ENCODE assay signal across 20 cellular contexts in genomic region chr12:132698336-132698735, GRCh38. TPM values are rescaled to one million over a fixed set of nuclear protein-coding genes. Genes with fewer than 3 reads are reported as not detected.
DNase-seq lines count a peak whose midpoint lies in the region; ATAC-seq, FAIRE-seq and TF ChIP-seq lines count a peak whose summit lies in the region.
"Had no signal": no experiment of that assay in that cellular context is flagged by ENCODE, and none has a peak within 500 bp of the region (broad histone marks: within the 10 kb centered on the region; RNA-seq: fewer than 3 reads in every experiment).

No MANE protein-coding gene starts in this region.

- H3K27ac ChIP-seq in K562 (ENCODE audit: extremely low read depth, low read depth, low read length) (no peak overlapping the region), prostate gland (no peak overlapping the region), upper lobe of right lung (no peak overlapping the region)

- intact Hi-C loops in K562 (cut with micrococcal nuclease) (no loop called here), prostate gland (cut with DNase I) (no loop called here), upper lobe of right lung (cut with DNase I) (no loop called here)

- no peaks in the 10 kb centered on the region for H3K9me1 ChIP-seq in K562 (ENCODE audit: control insufficient read depth, insufficient read depth, low read length)

- H3K4me2 ChIP-seq in K562 (ENCODE audit: insufficient read depth, low read length) = no peak overlapping the region
- H3K4me2 ChIP-seq: GM23338 had no signal

- no peak for FAIRE-seq in K562 (lab: Jason Lieb, UNC)
- FAIRE-seq: D721Med, GM12892, GM18507, H54, HTR-8/SVneo had no signal

- no peak overlapping the region for H2AFZ ChIP-seq in K562 (ENCODE audit: low read depth, low read length)
- H2AFZ ChIP-seq: GM23338 had no signal

- TF ChIP-seq POLR2A in K562 (conservative IDR thresholded peaks at IDR 0.05) = no peak
- TF ChIP-seq POLR2A in prostate gland (IDR thresholded peaks at IDR 0.05) = no peak

- H4K20me1 ChIP-seq in K562 (replicated peaks; ENCODE audit: control insufficient read depth, insufficient read depth, low read length) = no peaks in the 10 kb centered on the region

- no peak for TF ChIP-seq EP300 in K562 (IDR thresholded peaks at IDR 0.05; ENCODE audit: low read length)

- H3K27me3 ChIP-seq in K562 (ENCODE audit: control insufficient read depth in 2 of 2, insufficient read depth in 2 of 2, low read length in 2 of 2) (no peaks in the 10 kb centered on the region), prostate gland (replicated peaks; ENCODE audit: insufficient read depth) (no peaks in the 10 kb centered on the region), upper lobe of right lung (no peaks in the 10 kb centered on the region)
- H3K27me3 ChIP-seq: BLaER1 treated with 17β-estradiol and CSF1 and Interleukin-3, amounts not matched to agents 10 nM and 100 nM had no signal

- H3K4me3 ChIP-seq in K562 = no peak overlapping the region
- H3K4me3 ChIP-seq in prostate gland = no peak overlapping the region
- H3K4me3 ChIP-seq in upper lobe of right lung = no peak overlapping the region
- H3K4me3 ChIP-seq: BLaER1 treated with 17β-estradiol and CSF1 and Interleukin-3, amounts not matched to agents 10 nM and 100 nM; GM23338 had no signal

- TF ChIP-seq CTCF in K562 (IDR thresholded peaks at IDR 0.05 in 2 of 3, conservative IDR thresholded peaks at IDR 0.05 in 1 of 3; ENCODE audit: insufficient read depth in 2 of 3, low read depth in 1 of 3, low read length in 3 of 3) (no peak), prostate gland (IDR thresholded peaks at IDR 0.05) (no peak), upper lobe of right lung (IDR thresholded peaks at IDR 0.05) (no peak)

- H3K9ac ChIP-seq in K562 (ENCODE audit: insufficient read depth in 1 of 2, low read depth in 2 of 2, low read length in 2 of 2) = no peak overlapping the region

- CTCF ChIA-PET in K562 (lab: Yijun Ruan, JAX; ENCODE audit: low intra/inter-chr PET ratio) = no interaction called here

- TF ChIP-seq RAD21 in K562 (CRISPR knock-in tag; conservative IDR thresholded peaks at IDR 0.05 in 1 of 2, IDR thresholded peaks at IDR 0.05 in 1 of 2) = no peak

- H3K36me3 ChIP-seq in K562 (ENCODE audit: control insufficient read depth, insufficient read depth, low read length) (peaks cover 71% of the 10 kb centered on the region; the same call in 2 of the 3 replicates), prostate gland (no peaks in the 10 kb centered on the region), upper lobe of right lung (peaks cover 9% of the 10 kb centered on the region)

- H3K4me1 ChIP-seq in K562 (replicated peaks in 1 of 2; ENCODE audit: control insufficient read depth in 2 of 2, insufficient read depth in 2 of 2, low read length in 2 of 2) (peaks cover 0 to 7% of the 10 kb centered on the region in 2 experiments; a peak in 2 of 5 replicates), prostate gland (replicated peaks) (no peaks in the 10 kb centered on the region), upper lobe of right lung (no peaks in the 10 kb centered on the region)

- BruUV-seq in K562 (replicated peaks; lab: Mats Ljungman, UMichigan) = no TSS peak

- in situ Hi-C loops in K562 (cut with MboI) = no loop called here

- ATAC-seq in K562 (no peak), upper lobe of right lung (no peak)
- ATAC-seq: GM23338 had no signal

- DNase-seq in NOMO-1 treated with DMSO at 0.1 percent for 48 hours (lab: John Stamatoyannopoulos, UW; ENCODE audit: unreplicated experiment) = peak; percentile 11
- no peak for DNase-seq in NOMO-1 treated with dmso at 0.1 percent for 144 hours (lab: John Stamatoyannopoulos, UW; ENCODE audit: unreplicated experiment)
- no peak for DNase-seq in K562 (ENCODE audit: extremely low read depth in 1 of 4, low spot score in 3 of 4)
- peak; percentile 61 for DNase-seq in fibroblast of gingiva (ENCODE audit: low read depth)
- no peak for DNase-seq in NCI-H1105 treated with DMSO at 0.1 percent for 48 hours (lab: John Stamatoyannopoulos, UW)
- DNase-seq in prostate gland (ENCODE audit: low spot score) = no peak
- DNase-seq in upper lobe of right lung = no peak
- DNase-seq: 8988T; CD4-positive, CD25-positive, alpha-beta regulatory T cell; CD8-positive, alpha-beta memory T cell; COR-L47; GDM1; HCEC 1CT had no signal

- POLR2A ChIA-PET in K562 (lab: Yijun Ruan, JAX) = interaction anchor here (1.2 kb wide), 1 partner anchor 8 kb away, joined by 3 read pairs; no protein-coding TSS in a partner anchor

- H3K79me2 ChIP-seq in K562 (ENCODE audit: control insufficient read depth, insufficient read depth, low read length) = no peaks in the 10 kb centered on the region

- 93% methylated on average over 5 of the region's 5 CpGs for WGBS in K562 (ENCODE audit: insufficient coverage, low coverage, missing lambda C conversion rate)
- WGBS in prostate gland = 97% methylated on average over 5 of the region's 5 CpGs

- no peaks in the 10 kb centered on the region for H3K9me3 ChIP-seq in K562 (replicated peaks; ENCODE audit: control insufficient read depth, insufficient read depth, low read depth, low read length)
- H3K9me3 ChIP-seq in prostate gland = no peaks in the 10 kb centered on the region
- no peaks in the 10 kb centered on the region for H3K9me3 ChIP-seq in upper lobe of right lung

TF ChIP-seq in K562, 482 proteins besides CTCF, POLR2A, EP300 and RAD21 (continues in another document):
- TF ChIP-seq ETV6 (IDR thresholded peaks at IDR 0.05; ENCODE audit: borderline replicate concordance in 1 of 2, low read depth in 2 of 2, low read length in 1 of 2) (no peak), ETV6 (CRISPR knock-in tag; IDR thresholded peaks at IDR 0.05; ENCODE audit: borderline replicate concordance) (no peak)

RNA-seq across cellular contexts. Expression of gene PXMP2, which starts 10.9 kb away (rescaled TPM):
- total RNA-seq in K562 (2011; cell fraction: chromatin; rRNA removed; ENCODE audit: low replicate concordance) = 19.3 and 34.7 TPM in 2 replicates
- 30.4 and 31.9 TPM in 2 replicates for total RNA-seq in K562 (2011; cell fraction: nucleolus; rRNA removed)
- total RNA-seq in K562 (2011; cell fraction: nucleoplasm; rRNA removed) = 32.8 and 57.0 TPM in 2 replicates
- total RNA-seq in K562 (2014; rRNA removed) (66.1 and 70.9 TPM in 2 replicates), K562 (2014; rRNA removed; fragmentation: Illumina TruSeq; extraction: Trizol) (34.8 and 37.8 TPM in 2 replicates), K562 (2015; rRNA removed; fragmentation: Illumina TruSeq; extraction: Trizol) (39.8 and 41.0 TPM in 2 replicates), K562 (2021) (46.1 and 49.6 TPM in 2 replicates), prostate gland (100 to 1,000 TPM in 1 of 2 donors, 10 to 100 TPM in 1; 25.7 to 107 TPM), upper lobe of right lung (21.2 TPM)
- polyA plus RNA-seq in K562 (2011; rRNA removed) (37.7 and 44.7 TPM in 2 replicates), K562 (2014; fragmentation: Illumina TruSeq; extraction: Trizol) (43.1 and 52.3 TPM in 2 replicates), K562 (2014; fragmentation: Nextera tagmentation; extraction: Ambion mirVana) (1 to 10 TPM; 3.0 to 6.8 TPM), K562 (2014; rRNA removed) (64.0 and 66.0 TPM in 2 replicates)
- polyA plus RNA-seq in K562 (2011; cell fraction: cytosol; rRNA removed) = 48.9 and 69.8 TPM in 2 replicates
- 30.7 and 38.7 TPM in 2 replicates for polyA plus RNA-seq in K562 (2011; cell fraction: nucleus; rRNA removed)
- 43.7 and 55.0 TPM in 2 replicates for polyA plus RNA-seq in K562 (2012)
- 14.0 and 19.0 TPM in 2 replicates for polyA minus RNA-seq in K562 (2011; rRNA and poly(A)+ RNA removed)
- polyA minus RNA-seq in K562 (2011; cell fraction: cytosol; rRNA and poly(A)+ RNA removed) = 12.7 and 15.9 TPM in 2 replicates
- 7.6 and 10.8 TPM in 2 replicates for polyA minus RNA-seq in K562 (2011; cell fraction: nucleus; rRNA and poly(A)+ RNA removed)

RNA-seq across cellular contexts. Expression of gene POLE, which starts 11.2 kb away (rescaled TPM):
- total RNA-seq in K562 (2011; cell fraction: chromatin; rRNA removed; ENCODE audit: low replicate concordance) = 895 and 1,680 TPM in 2 replicates
- total RNA-seq in K562 (2011; cell fraction: nucleolus; rRNA removed) = 685 and 695 TPM in 2 replicates
- total RNA-seq in K562 (2011; cell fraction: nucleoplasm; rRNA removed) = 707 and 745 TPM in 2 replicates
- 83.6 and 86.3 TPM in 2 replicates for total RNA-seq in K562 (2014; rRNA removed)
- 36.3 and 39.1 TPM in 2 replicates for total RNA-seq in K562 (2014; rRNA removed; fragmentation: Illumina TruSeq; extraction: Trizol)
- total RNA-seq in K562 (2015; rRNA removed; fragmentation: Illumina TruSeq; extraction: Trizol) = 42.2 and 42.3 TPM in 2 replicates
- 130 and 154 TPM in 2 replicates for total RNA-seq in K562 (2021)
- polyA plus RNA-seq in K562 (2011; rRNA removed) = 49.6 and 81.7 TPM in 2 replicates
- polyA plus RNA-seq in K562 (2011; cell fraction: cytosol; rRNA removed) = 34.1 and 49.5 TPM in 2 replicates
- polyA plus RNA-seq in K562 (2011; cell fraction: nucleus; rRNA removed) = 471 and 640 TPM in 2 replicates
- polyA plus RNA-seq in K562 (2012) = 78.0 and 105 TPM in 2 replicates
- polyA plus RNA-seq in K562 (2014; fragmentation: Illumina TruSeq; extraction: Trizol) = 64.2 and 65.6 TPM in 2 replicates
- 1 to 10 TPM; 2.4 to 2.5 TPM for polyA plus RNA-seq in K562 (2014; fragmentation: Nextera tagmentation; extraction: Ambion mirVana)
- 90.6 and 126 TPM in 2 replicates for polyA plus RNA-seq in K562 (2014; rRNA removed)
- 94.9 and 115 TPM in 2 replicates for polyA minus RNA-seq in K562 (2011; rRNA and poly(A)+ RNA removed)
- 123 and 159 TPM in 2 replicates for polyA minus RNA-seq in K562 (2011; cell fraction: cytosol; rRNA and poly(A)+ RNA removed)
- polyA minus RNA-seq in K562 (2011; cell fraction: nucleus; rRNA and poly(A)+ RNA removed) = 317 and 354 TPM in 2 replicates
- 10 to 100 TPM; 41.8 to 65.4 TPM for total RNA-seq in prostate gland
- total RNA-seq in upper lobe of right lung = 23.5 TPM

RNA-seq across cellular contexts. Expression of gene PGAM5, which starts 12.3 kb away (rescaled TPM):
- total RNA-seq in K562 (2011; cell fraction: chromatin; rRNA removed; ENCODE audit: low replicate concordance) = 33.1 and 58.6 TPM in 2 replicates
- 36.3 and 36.7 TPM in 2 replicates for total RNA-seq in K562 (2011; cell fraction: nucleolus; rRNA removed)
- total RNA-seq in K562 (2011; cell fraction: nucleoplasm; rRNA removed) = 27.6 and 28.5 TPM in 2 replicates
- total RNA-seq in K562 (2014; rRNA removed) = 99.8 and 119 TPM in 2 replicates
- total RNA-seq in K562 (2014; rRNA removed; fragmentation: Illumina TruSeq; extraction: Trizol) = 56.8 and 69.5 TPM in 2 replicates
- total RNA-seq in K562 (2015; rRNA removed; fragmentation: Illumina TruSeq; extraction: Trizol) = 88.5 and 89.0 TPM in 2 replicates
- 121 and 125 TPM in 2 replicates for total RNA-seq in K562 (2021)
- 49.1 and 49.2 TPM in 2 replicates for polyA plus RNA-seq in K562 (2011; rRNA removed)
- polyA plus RNA-seq in K562 (2011; cell fraction: cytosol; rRNA removed) = 56.7 and 135 TPM in 2 replicates
- 20.9 and 37.2 TPM in 2 replicates for polyA plus RNA-seq in K562 (2011; cell fraction: nucleus; rRNA removed)
- 39.2 and 77.3 TPM in 2 replicates for polyA plus RNA-seq in K562 (2012)
- 90.2 and 97.3 TPM in 2 replicates for polyA plus RNA-seq in K562 (2014; fragmentation: Illumina TruSeq; extraction: Trizol)
- 10 to 100 TPM in 1 of 2 experiments, 1 to 10 TPM in 1; 7.4 to 11.4 TPM for polyA plus RNA-seq in K562 (2014; fragmentation: Nextera tagmentation; extraction: Ambion mirVana)
- 60.7 and 78.9 TPM in 2 replicates for polyA plus RNA-seq in K562 (2014; rRNA removed)
- 33.5 and 64.2 TPM in 2 replicates for polyA minus RNA-seq in K562 (2011; rRNA and poly(A)+ RNA removed)
- 85.1 and 114 TPM in 2 replicates for polyA minus RNA-seq in K562 (2011; cell fraction: cytosol; rRNA and poly(A)+ RNA removed)
- polyA minus RNA-seq in K562 (2011; cell fraction: nucleus; rRNA and poly(A)+ RNA removed) = 17.0 and 19.7 TPM in 2 replicates
- total RNA-seq in prostate gland = 10 to 100 TPM; 37.4 to 41.4 TPM
- total RNA-seq in upper lobe of right lung = 25.4 TPM

Comparison
In these comparisons a context has a peak if more than half of its experiments do, and no peak if none do; other contexts are left out.
1. DNase-seq: peak in NOMO-1 treated with DMSO at 0.1 percent for 48 hours (single experiment) and fibroblast of gingiva (single experiment); none in NOMO-1 treated with dmso at 0.1 percent for 144 hours (single experiment), K562 (0 of 4), NCI-H1105 treated with DMSO at 0.1 percent for 48 hours (single experiment), prostate gland (single experiment) and upper lobe of right lung (single experiment).